In the genomic region with DNA sequence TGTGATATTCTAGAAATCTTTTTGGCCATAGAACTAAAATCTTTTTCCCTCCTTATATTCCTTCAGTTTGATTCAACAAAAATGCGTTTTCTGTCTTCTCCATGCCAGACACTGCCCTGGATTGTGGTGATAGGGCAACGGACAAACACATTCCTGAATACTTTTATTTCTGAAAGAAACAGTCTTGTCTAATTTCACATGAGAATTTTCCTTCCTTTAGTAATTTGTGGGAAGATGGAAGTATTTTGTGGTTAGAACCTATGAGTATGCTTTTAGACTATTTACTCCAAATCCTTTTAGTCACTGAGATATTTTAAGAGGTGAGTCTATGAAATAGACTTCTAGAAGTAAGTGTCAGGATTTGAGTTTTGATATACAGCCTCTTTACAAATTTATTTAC, we compare ENCODE assay signal across 15 cellular contexts. TPM values are rescaled to one million over a fixed set of nuclear protein-coding genes. Genes with fewer than 3 reads are reported as not detected.
DNase-seq lines count a peak whose midpoint lies in the region; ATAC-seq and TF ChIP-seq lines count a peak whose summit lies in the region.
"Had no signal": no experiment of that assay in that cellular context is flagged by ENCODE, and none has a peak within 500 bp of the region (broad histone marks: within the 10 kb centered on the region; RNA-seq: fewer than 3 reads in every experiment).

No MANE protein-coding gene starts in this region.

- peak overlapping the region; percentile 85 for H3K9ac ChIP-seq in skeletal muscle satellite cell (ENCODE audit: low read depth, low read length)

- intact Hi-C loops in naive thymus-derived CD4-positive, alpha-beta T cell (cut with micrococcal nuclease), result no loop called here

- no peak overlapping the region for H3K4me3 Mint-ChIP-seq in naive thymus-derived CD4-positive, alpha-beta T cell
- H3K4me3 Mint-ChIP-seq: activated CD4-positive, alpha-beta memory T cell treated with anti-CD3 and anti-CD28 coated beads for 36 hours; T-helper 2 cell treated with Interferon-gamma antibody and Interleukin-4, amounts not matched to agents 5 μg/mL and 100 μg/mL, for 36 hours had no signal

- H3K36me3 Mint-ChIP-seq in naive thymus-derived CD4-positive, alpha-beta T cell, result peaks cover 0 to 4% (median 0%) of the 10 kb centered on the region in 5 donors
- H3K36me3 Mint-ChIP-seq: activated CD4-positive, alpha-beta memory T cell treated with anti-CD3 and anti-CD28 coated beads for 36 hours had no signal

- H3K4me1 ChIP-seq in SJSA1 (replicated peaks), result peaks cover 63% of the 10 kb centered on the region
- peaks cover 43% of the 10 kb centered on the region for H3K4me1 ChIP-seq in skeletal muscle satellite cell (ENCODE audit: control insufficient read depth, insufficient read depth, low read length)
- H3K4me1 ChIP-seq in naive thymus-derived CD4-positive, alpha-beta T cell (ENCODE audit: control insufficient read depth in 2 of 2, insufficient read depth in 2 of 2, low read length in 2 of 2), result no peaks in the 10 kb centered on the region
- H3K4me1 ChIP-seq: right lobe of liver had no signal

- H3K4me3 ChIP-seq in SJSA1 (no peak overlapping the region), fibroblast of pulmonary artery (replicated peaks; ENCODE audit: low read depth, low read length) (no peak overlapping the region), skeletal muscle satellite cell (ENCODE audit: low read length) (peak overlapping the region; percentile 37)
- no peak overlapping the region for H3K4me3 ChIP-seq in naive thymus-derived CD4-positive, alpha-beta T cell (ENCODE audit: low read length)
- H3K4me3 ChIP-seq: esophagus muscularis mucosa, right lobe of liver had no signal

- H3K27ac ChIP-seq in SJSA1, result peak overlapping the region; percentile 99
- no peak overlapping the region for H3K27ac ChIP-seq in naive thymus-derived CD4-positive, alpha-beta T cell (ENCODE audit: low read depth, low read length)
- H3K27ac ChIP-seq: esophagus muscularis mucosa, HL-60, right lobe of liver had no signal

- no peaks in the 10 kb centered on the region for H3K9me3 Mint-ChIP-seq in naive thymus-derived CD4-positive, alpha-beta T cell
- H3K9me3 Mint-ChIP-seq: activated CD4-positive, alpha-beta memory T cell treated with anti-CD3 and anti-CD28 coated beads for 36 hours; T-helper 2 cell treated with Interferon-gamma antibody and Interleukin-4, amounts not matched to agents 5 μg/mL and 100 μg/mL, for 36 hours had no signal

- CTCF ChIA-PET in naive thymus-derived CD4-positive, alpha-beta T cell (lab: Charles Lee), result no interaction called here

- no peak for ATAC-seq in naive thymus-derived CD4-positive, alpha-beta T cell
- ATAC-seq: right lobe of liver had no signal

- H3K27ac Mint-ChIP-seq in naive thymus-derived CD4-positive, alpha-beta T cell, result no peak overlapping the region
- H3K27ac Mint-ChIP-seq: activated CD4-positive, alpha-beta memory T cell treated with anti-CD3 and anti-CD28 coated beads for 36 hours; T-helper 2 cell treated with Interferon-gamma antibody and Interleukin-4, amounts not matched to agents 5 μg/mL and 100 μg/mL, for 36 hours had no signal

- TF ChIP-seq CTCF in fibroblast of pulmonary artery (IDR thresholded peaks at IDR 0.05; ENCODE audit: low read length, missing control alignments), result no peak

- peaks cover 49% of the 10 kb centered on the region for H3K36me3 ChIP-seq in SJSA1
- peaks cover 12% of the 10 kb centered on the region for H3K36me3 ChIP-seq in skeletal muscle satellite cell (ENCODE audit: insufficient read depth, low read length)
- H3K36me3 ChIP-seq in naive thymus-derived CD4-positive, alpha-beta T cell (ENCODE audit: control insufficient read depth in 2 of 3, insufficient read depth in 3 of 3, low read length in 3 of 3), result no peaks in the 10 kb centered on the region
- H3K36me3 ChIP-seq: esophagus muscularis mucosa, right lobe of liver had no signal

- H3K4me1 Mint-ChIP-seq in naive thymus-derived CD4-positive, alpha-beta T cell, result no peaks in the 10 kb centered on the region

- peaks cover 0 to 5% (median 0%) of the 10 kb centered on the region in 5 donors for H3K27me3 Mint-ChIP-seq in naive thymus-derived CD4-positive, alpha-beta T cell
- H3K27me3 Mint-ChIP-seq: activated CD4-positive, alpha-beta memory T cell treated with anti-CD3 and anti-CD28 coated beads for 36 hours had no signal

- H3K9me3 ChIP-seq in SJSA1 (replicated peaks) (no peaks in the 10 kb centered on the region), skeletal muscle satellite cell (replicated peaks; ENCODE audit: low read length) (no peaks in the 10 kb centered on the region)
- H3K9me3 ChIP-seq in naive thymus-derived CD4-positive, alpha-beta T cell (ENCODE audit: control insufficient read depth in 2 of 3, low read length in 3 of 3), result no peaks in the 10 kb centered on the region
- H3K9me3 ChIP-seq: esophagus muscularis mucosa, right lobe of liver had no signal

- DNase-seq in EL, result peak; percentile 91
- peak; percentile 72 to 92 for DNase-seq in SJSA1 (ENCODE audit: low read depth in 1 of 2, low spot score in 2 of 2)
- DNase-seq in fibroblast of pulmonary artery (ENCODE audit: low read depth), result peak; percentile 73
- DNase-seq in CD1c-positive myeloid dendritic cell (ENCODE audit: extremely low spot score), result no peak
- no peak for DNase-seq in COR-L47 (lab: John Stamatoyannopoulos, UW)
- DNase-seq in NOMO-1 treated with dmso at 0.1 percent for 144 hours (lab: John Stamatoyannopoulos, UW; ENCODE audit: unreplicated experiment), result no peak
- no peak for DNase-seq in naive thymus-derived CD4-positive, alpha-beta T cell
- DNase-seq: activated CD4-positive, alpha-beta memory T cell treated with anti-CD3 and anti-CD28 coated beads for 36 hours; activated gamma-delta T cell treated with Interleukin-2 at 50 U/mL for 16 hours; NCI-H2171 treated with DMSO at 0.1 percent for 48 hours; right lobe of liver had no signal

- H3K27me3 ChIP-seq in SJSA1 (replicated peaks) (no peaks in the 10 kb centered on the region), skeletal muscle satellite cell (ENCODE audit: control insufficient read depth, insufficient read depth, low read length) (no peaks in the 10 kb centered on the region)
- no peaks in the 10 kb centered on the region for H3K27me3 ChIP-seq in naive thymus-derived CD4-positive, alpha-beta T cell (ENCODE audit: control insufficient read depth in 2 of 2, insufficient read depth in 2 of 2, low read length in 2 of 2)
- H3K27me3 ChIP-seq: esophagus muscularis mucosa, right lobe of liver had no signal

- POLR2A ChIA-PET in naive thymus-derived CD4-positive, alpha-beta T cell (lab: Charles Lee), result no interaction called here

- peak overlapping the region; percentile 67 for H3K4me2 ChIP-seq in skeletal muscle satellite cell (ENCODE audit: low read length)

RNA-seq across cellular contexts. Expression of a gene that starts 49.6 kb away (rescaled TPM):
- total RNA-seq in SJSA1 (2014; rRNA removed; shearing (Covaris generic)), result 917 and 1,030 TPM in 2 replicates
- total RNA-seq in skeletal muscle satellite cell (2012; rRNA removed), result 170 and 179 TPM in 2 replicates
- total RNA-seq in naive thymus-derived CD4-positive, alpha-beta T cell, result 1 to 10 TPM in 2 of 5 experiments, under 1 TPM in 3; 0.31 to 2.3 (median 0.98) TPM
- under 1 TPM; 0.09 to 0.29 TPM for polyA plus RNA-seq in naive thymus-derived CD4-positive, alpha-beta T cell

Comparison
In these comparisons a context has a peak if more than half of its experiments do, and no peak if none do; other contexts are left out.
1. DNase-seq: peak in EL (single experiment), SJSA1 (2 of 2) and fibroblast of pulmonary artery (single experiment); none in CD1c-positive myeloid dendritic cell (single experiment), COR-L47 (single experiment), NOMO-1 treated with dmso at 0.1 percent for 144 hours (single experiment) and naive thymus-derived CD4-positive, alpha-beta T cell (0 of 9).
2. RNA of a gene that starts 49.6 kb away (total RNA-seq): 917 to 1,030 TPM in SJSA1; 0.31 to 2.3 TPM in naive thymus-derived CD4-positive, alpha-beta T cell; every median in the first group is over 100 times any median in the second.